Comparison of ENCODE assay signal across 30 cellular contexts in the genomic region with DNA sequence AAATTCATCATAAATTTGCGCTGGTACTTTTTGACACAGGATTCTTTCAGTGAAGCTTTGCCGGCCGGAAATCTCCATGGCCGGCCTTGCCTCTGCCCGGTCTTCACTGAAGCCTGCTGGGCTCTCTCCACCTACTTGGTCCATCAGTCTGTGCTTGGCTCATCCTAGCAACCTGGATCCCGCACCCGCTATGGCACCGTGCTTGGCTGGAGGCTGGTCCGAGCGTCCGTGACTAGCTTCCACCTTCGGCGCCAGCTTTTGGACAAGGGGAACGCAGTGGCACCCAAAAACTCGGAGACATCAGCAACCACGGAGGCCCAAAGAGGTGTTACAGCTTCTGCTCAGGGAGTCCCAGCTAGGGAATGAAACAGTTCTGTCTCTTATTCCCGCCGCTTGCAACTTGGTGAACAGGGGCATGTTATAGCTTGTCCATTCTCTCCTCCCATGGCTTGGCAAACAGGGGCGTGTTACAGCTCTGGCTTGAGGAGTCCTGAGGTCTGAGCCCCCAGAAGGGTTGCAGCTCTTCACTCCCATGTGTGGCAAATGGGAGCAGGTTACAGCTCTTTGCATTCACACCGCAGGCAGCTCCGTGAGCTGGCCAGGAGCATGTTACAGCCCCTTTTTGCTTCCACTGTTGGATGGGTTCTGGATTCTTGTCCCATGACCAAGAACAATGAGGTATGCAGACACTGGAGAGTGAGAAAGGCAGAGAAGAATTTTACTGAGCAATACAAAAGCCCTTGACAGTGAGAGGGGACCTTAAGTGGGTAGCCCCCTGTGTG.
"Had no signal": no experiment of that assay in that cellular context is flagged by ENCODE, and none has a peak within 500 bp of the region (broad histone marks: within the 10 kb centered on the region; RNA-seq: fewer than 3 reads in every experiment).

No MANE protein-coding gene starts in this region.

- DNase-seq: colonic mucosa; effector memory CD8-positive, alpha-beta T cell; foreskin melanocyte; glutamatergic neuron; heart right ventricle; hippocampal formation; kidney glomerular epithelial cell; left colon; left ventricle myocardium inferior; lower lobe of right lung; mucosa of descending colon; naive B cell; nucleus accumbens; psoas muscle; sigmoid colon; stimulated activated CD4-positive, alpha-beta T cell treated with anti-CD3 and anti-CD28 coated beads, Interleukin-2, amount 100 ng/mL, for 24 hours; stimulated activated CD4-positive, alpha-beta T cell treated with anti-CD3 and anti-CD28 coated beads, Interleukin-4, amount 100 ng/mL, for 24 hours; stimulated activated naive CD8-positive, alpha-beta T cell treated with anti-CD3 and anti-CD28 coated beads, Interleukin-15, Interleukin-2, amounts not matched to agents 100 U/mL and 50 U/mL, for 24 hours; substantia nigra; testis; tibial artery had no signal

- H3K4me1 ChIP-seq: colonic mucosa, heart right ventricle, left ventricle myocardium inferior, lower lobe of right lung, psoas muscle, sigmoid colon, testis had no signal

- H3K27me3 ChIP-seq: colonic mucosa, heart right ventricle, sigmoid colon, testis, tibial artery had no signal

- ATAC-seq: effector memory CD8-positive, alpha-beta T cell; esophagus mucosa; heart right ventricle; left colon; lower lobe of right lung; mucosa of descending colon; natural killer cell treated with Interleukin-12 subunit alpha and Interleukin-12 subunit beta and Interleukin-15 and Interleukin-18, amount 100 ng/mL, for 72 hours; psoas muscle; right cardiac atrium; stimulated activated memory B cell treated with anti-CD40 and anti-IgM and Interleukin-4, amounts not matched to agents 10 μg/mL and 1 μg/mL and 100 μg/mL, for 72 hours; stimulated activated naive CD8-positive, alpha-beta T cell treated with anti-CD3 and anti-CD28 coated beads, Interleukin-15, Interleukin-2, amounts not matched to agents 100 U/mL and 50 U/mL, for 24 hours had no signal

- H3K27ac Mint-ChIP-seq: dendritic cell treated with granulocyte-macrophage colony-stimulating factor and Interleukin-4, amounts not matched to agents 40 ng/mL and 50 ng/mL, for 4 days; effector memory CD8-positive, alpha-beta T cell; memory B cell; mesothelial cell of epicardium; naive B cell; natural killer cell treated with Interleukin-12 subunit alpha and Interleukin-12 subunit beta and Interleukin-15 and Interleukin-18, amount 100 ng/mL, for 72 hours; stimulated activated memory B cell treated with anti-CD40 and anti-IgM and Interleukin-4, amounts not matched to agents 10 μg/mL and 1 μg/mL and 100 μg/mL, for 72 hours; type B pancreatic cell had no signal

- H3K27me3 Mint-ChIP-seq: central memory CD8-positive, alpha-beta T cell; dendritic cell treated with granulocyte-macrophage colony-stimulating factor and Interleukin-4, amounts not matched to agents 40 ng/mL and 50 ng/mL, for 4 days; effector memory CD8-positive, alpha-beta T cell; memory B cell; naive B cell; type B pancreatic cell had no signal

- H3K9me3 ChIP-seq: colonic mucosa, lower lobe of right lung, mucosa of descending colon, psoas muscle, sigmoid colon, testis, tibial artery had no signal

- H3K4me1 Mint-ChIP-seq: central memory CD8-positive, alpha-beta T cell; memory B cell; naive B cell; stimulated activated memory B cell treated with anti-CD40 and anti-IgM and Interleukin-4, amounts not matched to agents 10 μg/mL and 1 μg/mL and 100 μg/mL, for 72 hours had no signal

- H3K36me3 ChIP-seq: colonic mucosa, heart right ventricle, left ventricle myocardium inferior, lower lobe of right lung, sigmoid colon, tibial artery had no signal

- H3K4me3 Mint-ChIP-seq: central memory CD8-positive, alpha-beta T cell; dendritic cell treated with granulocyte-macrophage colony-stimulating factor and Interleukin-4, amounts not matched to agents 40 ng/mL and 50 ng/mL, for 4 days; effector memory CD8-positive, alpha-beta T cell; memory B cell; mesothelial cell of epicardium; naive B cell; natural killer cell treated with Interleukin-12 subunit alpha and Interleukin-12 subunit beta and Interleukin-15 and Interleukin-18, amount 100 ng/mL, for 72 hours; stimulated activated memory B cell treated with anti-CD40 and anti-IgM and Interleukin-4, amounts not matched to agents 10 μg/mL and 1 μg/mL and 100 μg/mL, for 72 hours; type B pancreatic cell had no signal

- H3K36me3 Mint-ChIP-seq: memory B cell; naive B cell; natural killer cell treated with Interleukin-12 subunit alpha and Interleukin-12 subunit beta and Interleukin-15 and Interleukin-18, amount 100 ng/mL, for 72 hours; stimulated activated memory B cell treated with anti-CD40 and anti-IgM and Interleukin-4, amounts not matched to agents 10 μg/mL and 1 μg/mL and 100 μg/mL, for 72 hours; type B pancreatic cell had no signal

- H3K4me3 ChIP-seq: colonic mucosa, heart right ventricle, left ventricle myocardium inferior, lower lobe of right lung, mucosa of descending colon, psoas muscle, sigmoid colon, testis, tibial artery had no signal

- H3K9me3 Mint-ChIP-seq: central memory CD8-positive, alpha-beta T cell; effector memory CD8-positive, alpha-beta T cell; memory B cell; natural killer cell treated with Interleukin-12 subunit alpha and Interleukin-12 subunit beta and Interleukin-15 and Interleukin-18, amount 100 ng/mL, for 72 hours; stimulated activated memory B cell treated with anti-CD40 and anti-IgM and Interleukin-4, amounts not matched to agents 10 μg/mL and 1 μg/mL and 100 μg/mL, for 72 hours had no signal
